Comparison of ENCODE assay signal across 20 cellular contexts in genomic region chr10:45280113-45280512, GRCh38. TPM values are rescaled to one million over a fixed set of nuclear protein-coding genes. Genes with fewer than 3 reads are reported as not detected.
"Had no signal": no experiment of that assay in that cellular context is flagged by ENCODE, and none has a peak within 500 bp of the region (broad histone marks: within the 10 kb centered on the region; RNA-seq: fewer than 3 reads in every experiment).

No MANE protein-coding gene starts in this region.

- H3K4me3 ChIP-seq: ascending aorta, gastrocnemius medialis, thoracic aorta had no signal

- H3K27me3 ChIP-seq: ascending aorta, gastrocnemius medialis had no signal

- DNase-seq: activated CD4-positive, alpha-beta T cell treated with anti-CD3 and anti-CD28 coated beads, Interleukin-2, amount 50 U/mL, for 1 hour; activated naive CD4-positive, alpha-beta T cell treated with Interleukin-2 at 50 U/mL for 16 hours; activated naive CD8-positive, alpha-beta T cell treated with anti-CD3 and anti-CD28 coated beads, Interleukin-2, amount 50 U/mL, for 24 hours; dermis blood vessel endothelial cell; effector memory CD8-positive, alpha-beta T cell; gastrocnemius medialis; left colon; stimulated activated CD4-positive, alpha-beta T cell treated with anti-CD3 and anti-CD28 coated beads, Interleukin-12 subunit alpha, Interleukin-12 subunit beta, amount 100 ng/mL, for 4 hours; stimulated activated CD4-positive, alpha-beta T cell treated with anti-CD3 and anti-CD28 coated beads, Interleukin-2, amount 100 ng/mL, for 24 hours; T-helper 2 cell had no signal

- H3K36me3 ChIP-seq: ascending aorta, gastrocnemius medialis, thoracic aorta had no signal

- H3K4me3 Mint-ChIP-seq: activated naive CD8-positive, alpha-beta T cell treated with anti-CD3 and anti-CD28 coated beads, Interleukin-2, amount 50 U/mL, for 24 hours; effector memory CD8-positive, alpha-beta T cell; natural killer cell treated with Interleukin-12 subunit alpha and Interleukin-12 subunit beta and Interleukin-15 and Interleukin-18, amount 100 ng/mL, for 72 hours had no signal

- H3K27ac ChIP-seq: ascending aorta, epithelial cell of prostate, gastrocnemius medialis, thoracic aorta had no signal

- H3K27me3 Mint-ChIP-seq: activated naive CD8-positive, alpha-beta T cell treated with anti-CD3 and anti-CD28 coated beads, Interleukin-2, amount 50 U/mL, for 24 hours had no signal

- H3K4me1 ChIP-seq: ascending aorta, gastrocnemius medialis had no signal

- H3K9me3 ChIP-seq: ascending aorta, gastrocnemius medialis, thoracic aorta had no signal

- H3K9me3 Mint-ChIP-seq: activated naive CD8-positive, alpha-beta T cell treated with anti-CD3 and anti-CD28 coated beads, Interleukin-2, amount 50 U/mL, for 24 hours; effector memory CD8-positive, alpha-beta T cell; natural killer cell treated with Interleukin-12 subunit alpha and Interleukin-12 subunit beta and Interleukin-15 and Interleukin-18, amount 100 ng/mL, for 72 hours had no signal

- H3K36me3 Mint-ChIP-seq: natural killer cell treated with Interleukin-12 subunit alpha and Interleukin-12 subunit beta and Interleukin-15 and Interleukin-18, amount 100 ng/mL, for 72 hours had no signal

- H3K27ac Mint-ChIP-seq: activated naive CD8-positive, alpha-beta T cell treated with anti-CD3 and anti-CD28 coated beads, Interleukin-2, amount 50 U/mL, for 24 hours; effector memory CD8-positive, alpha-beta T cell; natural killer cell treated with Interleukin-12 subunit alpha and Interleukin-12 subunit beta and Interleukin-15 and Interleukin-18, amount 100 ng/mL, for 72 hours had no signal

- H3K4me1 Mint-ChIP-seq: activated naive CD8-positive, alpha-beta T cell treated with anti-CD3 and anti-CD28 coated beads, Interleukin-2, amount 50 U/mL, for 24 hours had no signal

- ATAC-seq: activated CD4-positive, CD25-positive, alpha-beta regulatory T cell treated with anti-CD3 and anti-CD28 coated beads, Interleukin-2, amount 50 U/mL, for 24 hours; activated naive CD8-positive, alpha-beta T cell treated with anti-CD3 and anti-CD28 coated beads, Interleukin-2, amount 50 U/mL, for 24 hours; effector memory CD8-positive, alpha-beta T cell; gastrocnemius medialis; left colon; natural killer cell treated with Interleukin-12 subunit alpha and Interleukin-12 subunit beta and Interleukin-15 and Interleukin-18, amount 100 ng/mL, for 72 hours had no signal

RNA-seq across cellular contexts. Expression of gene OR13A1, which starts 35.3 kb away (rescaled TPM):
- total RNA-seq: activated CD8-positive, alpha-beta memory T cell treated with anti-CD3 and anti-CD28 coated beads for 36 hours; ascending aorta; bronchial epithelial cell; chondrocyte; dermis blood vessel endothelial cell; gastrocnemius medialis; left colon; natural killer cell treated with Interleukin-12 subunit alpha and Interleukin-12 subunit beta and Interleukin-15 and Interleukin-18, amount 100 ng/mL, for 72 hours; omental fat pad; pulmonary artery endothelial cell had no signal
